1 cellular context compared by ENCODE assay signal in genomic region chr5:57317341-57317740, GRCh38.
TF ChIP-seq lines count a peak whose summit lies in the region.

No MANE protein-coding gene starts in this region.

TF ChIP-seq in HCT116, 20 proteins besides CTCF, POLR2A, EP300 and RAD21:
- no peak for TF ChIP-seq ZBTB33 (IDR thresholded peaks at IDR 0.05; ENCODE audit: extremely low read depth, insufficient replicate concordance, low read length)
- no peak for TF ChIP-seq TCF7L2 (IDR thresholded peaks at IDR 0.05; ENCODE audit: borderline replicate concordance, extremely low read depth, insufficient read depth, insufficient read length)
- no peak for TF ChIP-seq FOSL1 (IDR thresholded peaks at IDR 0.05; ENCODE audit: low read depth)
- no peak for TF ChIP-seq REST (IDR thresholded peaks at IDR 0.05; ENCODE audit: low read depth)
- TF ChIP-seq SIN3A (IDR thresholded peaks at IDR 0.05; ENCODE audit: low read depth), result no peak
- no peak for TF ChIP-seq YY1 (IDR thresholded peaks at IDR 0.05; ENCODE audit: extremely low read depth, insufficient replicate concordance, low read depth, low read length)
- TF ChIP-seq MAX (IDR thresholded peaks at IDR 0.05), result no peak
- TF ChIP-seq SRF (IDR thresholded peaks at IDR 0.05; ENCODE audit: low read depth), result no peak
- no peak for TF ChIP-seq ZFX (IDR thresholded peaks at IDR 0.05)
- TF ChIP-seq EZH2 (IDR thresholded peaks at IDR 0.05), result no peak
- TF ChIP-seq POLR2AphosphoS5 (IDR thresholded peaks at IDR 0.05; ENCODE audit: low read depth, low read length), result no peak
- no peak for TF ChIP-seq SP1 (IDR thresholded peaks at IDR 0.05; ENCODE audit: low read depth)
- no peak for TF ChIP-seq ZNF274 (IDR thresholded peaks at IDR 0.05; ENCODE audit: low read depth, low read length)
- TF ChIP-seq JUND (IDR thresholded peaks at IDR 0.05), result no peak
